In genomic region chr20:58228103-58228483, GRCh38 we compare ENCODE assay signal across 13 cellular contexts. TPM values are rescaled to one million over a fixed set of nuclear protein-coding genes. Genes with fewer than 3 reads are reported as not detected.
A peak's percentile ranks its signal among the peaks of the same experiment; 100 is the strongest.
DNase-seq lines count a peak whose midpoint lies in the region; TF ChIP-seq lines count a peak whose summit lies in the region.
"Had no signal": no experiment of that assay in that cellular context is flagged by ENCODE, and none has a peak within 500 bp of the region (broad histone marks: within the 10 kb centered on the region; RNA-seq: fewer than 3 reads in every experiment).

No MANE protein-coding gene starts in this region.

- no peaks in the 10 kb centered on the region for H3K36me3 ChIP-seq in Peyer's patch

- no peaks in the 10 kb centered on the region for H3K9me3 ChIP-seq in Peyer's patch

- peaks cover 0 to 6% (median 0%) of the 10 kb centered on the region in 4 donors for H3K4me1 ChIP-seq in Peyer's patch

- TF ChIP-seq POLR2A in Peyer's patch (IDR thresholded peaks at IDR 0.05), result no peak

- H3K27me3 Mint-ChIP-seq in glutamatergic neuron (ENCODE audit: unreplicated experiment) (peaks cover 27% of the 10 kb centered on the region), progenitor cell of endocrine pancreas (peaks cover 72% of the 10 kb centered on the region), HFFc6 (ENCODE audit: insufficient read depth) (peaks cover 44% of the 10 kb centered on the region)

- peak overlapping the region in 3 of 4 donors; percentile 25 to 38 (median 25) for H3K4me3 ChIP-seq in Peyer's patch

- H3K27me3 ChIP-seq in Peyer's patch, result peaks cover 0 to 22% of the 10 kb centered on the region in 2 donors

- peak; percentile 35 for DNase-seq in NCI-H146 (lab: John Stamatoyannopoulos, UW)
- no peak for DNase-seq in NCI-H146 treated with DMSO at 0.1 percent for 48 hours (lab: John Stamatoyannopoulos, UW; ENCODE audit: unreplicated experiment)
- no peak for DNase-seq in Peyer's patch
- no peak for DNase-seq in glutamatergic neuron
- no peak for DNase-seq in progenitor cell of endocrine pancreas (ENCODE audit: low spot score, unreplicated experiment)
- DNase-seq in stimulated activated naive CD4-positive, alpha-beta T cell treated with Interleukin-2 at 50 U/mL for 16 hours (lab: John Stamatoyannopoulos, UW), result no peak
- no peak for DNase-seq in putamen (ENCODE audit: low spot score)
- DNase-seq in HFFc6, result no peak
- DNase-seq: NCI-H524 treated with DMSO at 0.1 percent for 48 hours had no signal

- no peak overlapping the region for H3K27ac Mint-ChIP-seq in glutamatergic neuron (ENCODE audit: unreplicated experiment)
- peak overlapping the region; percentile 42 for H3K27ac Mint-ChIP-seq in progenitor cell of endocrine pancreas
- H3K27ac Mint-ChIP-seq in HFFc6, result no peak overlapping the region
- H3K27ac Mint-ChIP-seq: dendritic cell treated with granulocyte-macrophage colony-stimulating factor and Interleukin-4, amounts not matched to agents 40 ng/mL and 50 ng/mL, for 4 days had no signal

- peaks cover 10% of the 10 kb centered on the region for H3K36me3 Mint-ChIP-seq in glutamatergic neuron (ENCODE audit: unreplicated experiment)
- no peaks in the 10 kb centered on the region for H3K36me3 Mint-ChIP-seq in progenitor cell of endocrine pancreas (ENCODE audit: insufficient read depth)
- peaks cover 17% of the 10 kb centered on the region for H3K36me3 Mint-ChIP-seq in HFFc6 (ENCODE audit: low read depth)

- no peak overlapping the region for H3K27ac ChIP-seq in Peyer's patch
- H3K27ac ChIP-seq: KMS-11 had no signal

- no peak for TF ChIP-seq CTCF in Peyer's patch (IDR thresholded peaks at IDR 0.05)
- no peak for TF ChIP-seq CTCF in glutamatergic neuron (IDR thresholded peaks at IDR 0.05; ENCODE audit: partially characterized antibody, unreplicated experiment)
- TF ChIP-seq CTCF in progenitor cell of endocrine pancreas (IDR thresholded peaks at IDR 0.05; ENCODE audit: unreplicated experiment), result no peak
- no peak for TF ChIP-seq CTCF in HFFc6 (IDR thresholded peaks at IDR 0.05)

- H3K9me3 Mint-ChIP-seq in glutamatergic neuron (ENCODE audit: unreplicated experiment) (peaks cover 5% of the 10 kb centered on the region), progenitor cell of endocrine pancreas (ENCODE audit: low read depth) (no peaks in the 10 kb centered on the region), HFFc6 (no peaks in the 10 kb centered on the region; the same call in 1 of the 2 replicates)
- H3K9me3 Mint-ChIP-seq: dendritic cell treated with granulocyte-macrophage colony-stimulating factor and Interleukin-4, amounts not matched to agents 40 ng/mL and 50 ng/mL, for 4 days had no signal

- H3K4me3 Mint-ChIP-seq in glutamatergic neuron (ENCODE audit: unreplicated experiment), result peak overlapping the region; percentile 82
- H3K4me3 Mint-ChIP-seq in progenitor cell of endocrine pancreas (ENCODE audit: low read depth), result peak overlapping the region; percentile 56
- H3K4me3 Mint-ChIP-seq in HFFc6, result no peak overlapping the region

- H3K4me1 Mint-ChIP-seq in glutamatergic neuron (ENCODE audit: low read depth, unreplicated experiment) (peaks cover 7% of the 10 kb centered on the region), progenitor cell of endocrine pancreas (ENCODE audit: low read depth) (peaks cover 7% of the 10 kb centered on the region), HFFc6 (ENCODE audit: low read depth) (peaks cover 6% of the 10 kb centered on the region; the same call in 1 of the 2 replicates)

RNA-seq across cellular contexts. Expression of gene ANKRD60, which starts 0.4 kb away (rescaled TPM):
- total RNA-seq in Peyer's patch (not detected), glutamatergic neuron (ENCODE audit: unreplicated experiment) (not detected), progenitor cell of endocrine pancreas (not detected in 2 replicates)
- not detected for total RNA-seq in HFFc6 (2021; fragmentation: NEBNext Ultra II Directional; extraction: Animal tissue kit (Norgen Biotek cat#: 25700))
- total RNA-seq: A172; T-helper 2 cell treated with Interferon-gamma antibody and Interleukin-4, amounts not matched to agents 100 ng/mL and 5 ng/mL, for 36 hours had no signal
